Comparison of ENCODE assay signal across 1 cellular context in the genomic region with DNA sequence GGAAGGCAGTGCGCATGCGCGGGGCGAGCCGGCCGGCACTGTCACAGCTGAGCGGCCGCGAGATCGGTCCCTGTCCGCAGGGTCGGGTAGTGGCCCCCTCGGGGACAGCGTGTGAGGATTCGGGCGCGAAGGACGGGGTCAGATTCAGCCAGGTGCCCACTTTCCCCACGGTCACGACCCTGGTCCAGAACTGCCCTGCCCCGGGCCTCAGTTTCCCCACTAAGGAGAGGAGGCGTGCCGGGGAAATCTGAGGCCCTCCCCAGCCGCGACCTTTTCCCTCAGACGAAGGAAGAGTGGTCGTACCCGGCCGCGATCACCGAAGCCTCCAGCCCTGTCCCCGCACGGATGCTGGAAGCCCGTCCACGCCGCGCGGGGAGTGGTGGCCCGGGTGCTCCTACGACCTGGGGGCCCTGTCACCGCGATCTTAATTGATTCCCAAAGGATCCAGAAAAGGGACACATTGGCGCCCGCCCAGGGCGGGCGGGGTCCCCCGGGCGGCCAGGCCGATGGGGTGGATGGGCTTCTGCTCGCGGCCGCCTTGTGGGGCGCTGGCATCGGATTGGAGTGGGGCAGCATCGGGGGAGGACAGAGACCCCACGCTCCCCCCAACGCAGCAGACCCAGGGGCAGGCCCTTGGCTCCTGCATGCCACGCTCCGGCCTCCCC.
TF ChIP-seq lines count a peak whose summit lies in the region.

No MANE protein-coding gene starts in this region.

TF ChIP-seq in HCT116, 20 proteins besides CTCF, POLR2A, EP300 and RAD21 (continued from another document):
- TF ChIP-seq, protein P1, sequence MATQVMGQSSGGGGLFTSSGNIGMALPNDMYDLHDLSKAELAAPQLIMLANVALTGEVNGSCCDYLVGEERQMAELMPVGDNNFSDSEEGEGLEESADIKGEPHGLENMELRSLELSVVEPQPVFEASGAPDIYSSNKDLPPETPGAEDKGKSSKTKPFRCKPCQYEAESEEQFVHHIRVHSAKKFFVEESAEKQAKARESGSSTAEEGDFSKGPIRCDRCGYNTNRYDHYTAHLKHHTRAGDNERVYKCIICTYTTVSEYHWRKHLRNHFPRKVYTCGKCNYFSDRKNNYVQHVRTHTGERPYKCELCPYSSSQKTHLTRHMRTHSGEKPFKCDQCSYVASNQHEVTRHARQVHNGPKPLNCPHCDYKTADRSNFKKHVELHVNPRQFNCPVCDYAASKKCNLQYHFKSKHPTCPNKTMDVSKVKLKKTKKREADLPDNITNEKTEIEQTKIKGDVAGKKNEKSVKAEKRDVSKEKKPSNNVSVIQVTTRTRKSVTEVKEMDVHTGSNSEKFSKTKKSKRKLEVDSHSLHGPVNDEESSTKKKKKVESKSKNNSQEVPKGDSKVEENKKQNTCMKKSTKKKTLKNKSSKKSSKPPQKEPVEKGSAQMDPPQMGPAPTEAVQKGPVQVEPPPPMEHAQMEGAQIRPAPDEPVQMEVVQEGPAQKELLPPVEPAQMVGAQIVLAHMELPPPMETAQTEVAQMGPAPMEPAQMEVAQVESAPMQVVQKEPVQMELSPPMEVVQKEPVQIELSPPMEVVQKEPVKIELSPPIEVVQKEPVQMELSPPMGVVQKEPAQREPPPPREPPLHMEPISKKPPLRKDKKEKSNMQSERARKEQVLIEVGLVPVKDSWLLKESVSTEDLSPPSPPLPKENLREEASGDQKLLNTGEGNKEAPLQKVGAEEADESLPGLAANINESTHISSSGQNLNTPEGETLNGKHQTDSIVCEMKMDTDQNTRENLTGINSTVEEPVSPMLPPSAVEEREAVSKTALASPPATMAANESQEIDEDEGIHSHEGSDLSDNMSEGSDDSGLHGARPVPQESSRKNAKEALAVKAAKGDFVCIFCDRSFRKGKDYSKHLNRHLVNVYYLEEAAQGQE (IDR thresholded peaks at IDR 0.05; ENCODE audit: low read depth): no peak
- no peak for TF ChIP-seq ZNF274 (IDR thresholded peaks at IDR 0.05; ENCODE audit: low read depth, low read length)
- TF ChIP-seq, protein P2, sequence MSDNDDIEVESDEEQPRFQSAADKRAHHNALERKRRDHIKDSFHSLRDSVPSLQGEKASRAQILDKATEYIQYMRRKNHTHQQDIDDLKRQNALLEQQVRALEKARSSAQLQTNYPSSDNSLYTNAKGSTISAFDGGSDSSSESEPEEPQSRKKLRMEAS (IDR thresholded peaks at IDR 0.05): no peak
- TF ChIP-seq ELF1 (IDR thresholded peaks at IDR 0.05; ENCODE audit: borderline replicate concordance, low read depth): no peak
- TF ChIP-seq FOSL1 (IDR thresholded peaks at IDR 0.05; ENCODE audit: low read depth): no peak
- no peak for TF ChIP-seq TCF7L2 (IDR thresholded peaks at IDR 0.05; ENCODE audit: borderline replicate concordance, extremely low read depth, insufficient read depth, insufficient read length)
- TF ChIP-seq CEBPB (IDR thresholded peaks at IDR 0.05; ENCODE audit: low read depth): no peak
- no peak for TF ChIP-seq ATF3 (IDR thresholded peaks at IDR 0.05)
TF ChIP-seq in HCT116: peak in this region for 0.
